Comparison of ENCODE assay signal across 19 cellular contexts in genomic region chr10:94493463-94493862, GRCh38.
"Had no signal": no experiment of that assay in that cellular context is flagged by ENCODE, and none has a peak within 500 bp of the region (broad histone marks: within the 10 kb centered on the region; RNA-seq: fewer than 3 reads in every experiment).

No MANE protein-coding gene starts in this region.

- H3K4me1 ChIP-seq: SJCRH30 had no signal

- H3K27ac ChIP-seq: RWPE1, SJCRH30 had no signal

- H3K36me3 ChIP-seq: SJCRH30 had no signal

- H3K4me3 ChIP-seq: SJCRH30 had no signal

- DNase-seq: KBM-7, MV-4-11, NCI-H1092, NCI-H1436, NCI-H187, NCI-H2029, NCI-H2081 treated with DMSO at 0.1 percent for 48 hours, NCI-H2171, NCI-H226, NCI-H446, NCI-H510A, NCI-H524 treated with DMSO at 0.1 percent for 48 hours, NCI-H69, NCI-H774, SHP77, SJCRH30, T-helper 1 cell had no signal

- ATAC-seq: SK-N-SH treated with all-trans-retinoic acid at 6 μM for 48 hours had no signal

- H3K27me3 ChIP-seq: SJCRH30 had no signal

- H3K9me3 ChIP-seq: SJCRH30 had no signal
